In the genomic region with DNA sequence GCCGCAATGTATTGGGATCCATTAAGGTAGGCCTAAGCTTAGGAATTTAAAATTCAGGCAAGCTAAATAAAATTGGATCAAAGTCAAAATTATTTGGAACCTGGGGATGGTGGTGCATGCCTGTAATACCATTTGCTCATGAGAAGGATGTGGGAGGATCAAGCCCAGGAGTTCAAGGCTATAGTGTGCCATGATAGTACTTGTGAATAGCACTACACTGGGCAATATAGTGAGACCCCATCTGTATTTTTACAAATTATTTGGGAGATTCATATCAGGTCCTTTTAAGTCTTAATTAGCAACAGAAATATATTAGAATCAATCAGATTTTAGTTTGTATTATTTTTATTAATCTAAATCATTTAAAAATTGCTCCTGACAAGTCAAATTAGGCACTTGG, we compare ENCODE assay signal across 33 cellular contexts.
"Had no signal": no experiment of that assay in that cellular context is flagged by ENCODE, and none has a peak within 500 bp of the region (broad histone marks: within the 10 kb centered on the region; RNA-seq: fewer than 3 reads in every experiment).

No MANE protein-coding gene starts in this region.

- DNase-seq: Kasumi-1, MG63, MM.1S, MV-4-11, NCI-H1048, NCI-H1092, NCI-H1092 treated with DMSO at 0.1 percent for 48 hours, NCI-H1105, NCI-H1105 treated with DMSO at 0.1 percent for 48 hours, NCI-H1417 treated with DMSO at 0.1 percent for 48 hours, NCI-H1436, NCI-H1436 treated with DMSO at 0.1 percent for 48 hours, NCI-H146, NCI-H1694, NCI-H1694 treated with DMSO at 0.1 percent for 48 hours, NCI-H187, NCI-H187 treated with DMSO at 0.1 percent for 48 hours, NCI-H1930, NCI-H2029, NCI-H2029 treated with DMSO at 0.1 percent for 48 hours, NCI-H2081, NCI-H2081 treated with DMSO at 0.1 percent for 48 hours, NCI-H2107, NCI-H2171, NCI-H2171 treated with DMSO at 0.1 percent for 48 hours, NCI-H2227 treated with DMSO at 0.1 percent for 48 hours, NCI-H226, NCI-H345, NCI-H446, NCI-H446 treated with DMSO at 0.1 percent for 48 hours, NCI-H510A, NCI-H510A treated with DMSO at 0.1 percent for 48 hours, NCI-H524 treated with DMSO at 0.1 percent for 48 hours had no signal

- H3K4me3 ChIP-seq: MG63 had no signal

- H3K9me3 ChIP-seq: MG63 had no signal

- H3K36me3 ChIP-seq: MG63 had no signal

- H3K27me3 ChIP-seq: MG63 had no signal
